12 cellular contexts compared by ENCODE assay signal in genomic region chr11:120306519-120307242, GRCh38. TPM values are rescaled to one million over a fixed set of nuclear protein-coding genes. Genes with fewer than 3 reads are reported as not detected.
DNase-seq lines count a peak whose midpoint lies in the region; TF ChIP-seq lines count a peak whose summit lies in the region.
"Had no signal": no experiment of that assay in that cellular context is flagged by ENCODE, and none has a peak within 500 bp of the region (broad histone marks: within the 10 kb centered on the region; RNA-seq: fewer than 3 reads in every experiment).

No MANE protein-coding gene starts in this region.

- no peak overlapping the region for H3K27ac Mint-ChIP-seq in mesothelial cell of epicardium

- no peaks in the 10 kb centered on the region for H3K36me3 ChIP-seq in kidney epithelial cell (ENCODE audit: control insufficient read depth, insufficient read depth, low read length)
- H3K36me3 ChIP-seq: suprapubic skin had no signal

- H3K36me3 Mint-ChIP-seq in mesothelial cell of epicardium: no peaks in the 10 kb centered on the region

- peaks cover 9% of the 10 kb centered on the region for H3K4me1 Mint-ChIP-seq in mesothelial cell of epicardium

- in situ Hi-C loops in astrocyte of the spinal cord (cut with HindIII; ENCODE audit: low sequenced_read_pairs): no loop called here

- TF ChIP-seq CTCF in AG09309 (IDR thresholded peaks at IDR 0.05; ENCODE audit: control insufficient read depth, insufficient read depth, low read depth, low read length, missing control alignments) (peak; percentile 77), astrocyte of the spinal cord (IDR thresholded peaks at IDR 0.05; ENCODE audit: low read depth, low read length) (peak; percentile 72), kidney epithelial cell (IDR thresholded peaks at IDR 0.05; ENCODE audit: insufficient read depth, low read length, poor library complexity, severe bottlenecking) (peak; percentile 63), mesothelial cell of epicardium (IDR thresholded peaks at IDR 0.05; ENCODE audit: unreplicated experiment) (no peak)

- DNase-seq in AG09309 (ENCODE audit: low read depth) (peak; percentile 71), HT1080 (ENCODE audit: low read depth) (peak; percentile 94), astrocyte of the spinal cord (ENCODE audit: low read depth, low spot score) (peak; percentile 85), kidney epithelial cell (ENCODE audit: low read depth) (no peak), mesenteric fat pad (ENCODE audit: low spot score) (no peak), mesothelial cell of epicardium (ENCODE audit: low spot score in 2 of 2, unreplicated experiment in 2 of 2) (no peak)
- no peak for DNase-seq in activated CD4-positive, alpha-beta T cell treated with anti-CD3 and anti-CD28 coated beads for 48 hours
- no peak for DNase-seq in stimulated activated CD4-positive, alpha-beta T cell treated with anti-CD3 and anti-CD28 coated beads, Interleukin-4, amount 100 ng/mL, for 1 hour
- DNase-seq: DMS53; effector CD4-positive, alpha-beta T cell; NCI-H187 treated with DMSO at 0.1 percent for 48 hours had no signal

- H3K27me3 Mint-ChIP-seq in mesothelial cell of epicardium (ENCODE audit: low read depth): peaks cover 2% of the 10 kb centered on the region

- H3K27me3 ChIP-seq in kidney epithelial cell (ENCODE audit: control insufficient read depth, insufficient read depth, low read length): no peaks in the 10 kb centered on the region
- H3K27me3 ChIP-seq: suprapubic skin had no signal

- H3K4me3 Mint-ChIP-seq in mesothelial cell of epicardium: no peak overlapping the region

- H3K4me3 ChIP-seq in AG09309 (ENCODE audit: control insufficient read depth, low read depth, low read length) (no peak overlapping the region), astrocyte of the spinal cord (ENCODE audit: low read depth, low read length) (no peak overlapping the region), kidney epithelial cell (ENCODE audit: low read depth, low read length) (no peak overlapping the region)
- H3K4me3 ChIP-seq: suprapubic skin had no signal

- no peaks in the 10 kb centered on the region for H3K9me3 Mint-ChIP-seq in mesothelial cell of epicardium

RNA-seq across cellular contexts. Expression of gene TLCD5, which starts 18.4 kb away (rescaled TPM):
- total RNA-seq in HT1080 (2014; rRNA removed; shearing (Covaris generic)): 7.7 and 8.6 TPM in 2 replicates
- polyA plus RNA-seq in HT1080 (2015; cell fraction: cytosol; rRNA removed): 8.7 and 9.0 TPM in 2 replicates
- polyA plus RNA-seq in HT1080 (2015; cell fraction: nucleus; rRNA removed): 24.6 and 24.8 TPM in 2 replicates
- total RNA-seq in kidney epithelial cell: 8.6 and 9.3 TPM in 2 replicates
- total RNA-seq in mesenteric fat pad: 2.2 TPM
- total RNA-seq in mesothelial cell of epicardium: 15.3 to 15.7 TPM (median 15.6 TPM) in 3 replicates

RNA-seq across cellular contexts. Expression of gene ARHGEF12, which starts 29.5 kb away (rescaled TPM):
- 29.1 and 38.3 TPM in 2 replicates for total RNA-seq in HT1080 (2014; rRNA removed; shearing (Covaris generic))
- 18.9 and 27.0 TPM in 2 replicates for polyA plus RNA-seq in HT1080 (2015; cell fraction: cytosol; rRNA removed)
- polyA plus RNA-seq in HT1080 (2015; cell fraction: nucleus; rRNA removed): 24.9 and 26.2 TPM in 2 replicates
- total RNA-seq in kidney epithelial cell (52.1 and 54.7 TPM in 2 replicates), mesenteric fat pad (75.5 TPM), mesothelial cell of epicardium (83.0 to 86.0 TPM (median 85.2 TPM) in 3 replicates)

Comparison
In these comparisons a context has a peak if more than half of its experiments do, and no peak if none do; other contexts are left out.
1. DNase-seq: peak in AG09309 (single experiment), HT1080 (single experiment) and astrocyte of the spinal cord (single experiment); none in kidney epithelial cell (single experiment), activated CD4-positive, alpha-beta T cell treated with anti-CD3 and anti-CD28 coated beads for 48 hours (single experiment), mesenteric fat pad (single experiment), mesothelial cell of epicardium (0 of 2) and stimulated activated CD4-positive, alpha-beta T cell treated with anti-CD3 and anti-CD28 coated beads, Interleukin-4, amount 100 ng/mL, for 1 hour (single experiment).